ENCODE assay signal across 8 cellular contexts in genomic region chr22:36384766-36385400, GRCh38. TPM values are rescaled to one million over a fixed set of nuclear protein-coding genes. Genes with fewer than 3 reads are reported as not detected.
DNase-seq lines count a peak whose midpoint lies in the region; ATAC-seq and TF ChIP-seq lines count a peak whose summit lies in the region.

No MANE protein-coding gene starts in this region.

- DNase-seq in CD8-positive, alpha-beta T cell: peak in 4 of 7 experiments; percentile 62 to 82 (median 74)
- peak; percentile 58 for DNase-seq in activated T-cell treated with anti-CD3 and anti-CD28 coated beads, Interleukin-2, amount 50 U/mL, for 24 hours
- DNase-seq in foreskin fibroblast (peak in 1 of 2 donors; percentile 53), retinal pigment epithelial cell (ENCODE audit: low read depth) (no peak), superior temporal gyrus (ENCODE audit: extremely low spot score) (no peak), cerebellar nuclear complex (lab: John Stamatoyannopoulos, UW) (no peak)

- CTCF ChIA-PET in CD8-positive, alpha-beta T cell (lab: Charles Lee): interaction anchor here (0.7 to 3.9 kb wide), 24 partner anchors 9 to 85 kb away, joined by 3 to 29 read pairs (median 4); no protein-coding TSS in a partner anchor

- peak overlapping the region; percentile 94 for H3K4me3 ChIP-seq in CD8-positive, alpha-beta T cell (ENCODE audit: low read depth, low read length)
- H3K4me3 ChIP-seq in foreskin fibroblast (ENCODE audit: low read depth in 1 of 2, low read length in 2 of 2): peak overlapping the region; percentile 84 to 94
- peak overlapping the region; percentile 96 for H3K4me3 ChIP-seq in retinal pigment epithelial cell (ENCODE audit: low read length)

- no peaks in the 10 kb centered on the region for H3K27me3 ChIP-seq in CD8-positive, alpha-beta T cell (ENCODE audit: insufficient read depth, low read length)

- no peaks in the 10 kb centered on the region for H3K9me3 Mint-ChIP-seq in CD8-positive, alpha-beta T cell
- no peaks in the 10 kb centered on the region for H3K9me3 Mint-ChIP-seq in IgD-negative memory B cell
- H3K9me3 Mint-ChIP-seq in activated T-cell treated with anti-CD3 and anti-CD28 coated beads, Interleukin-2, amount 50 U/mL, for 24 hours: no peaks in the 10 kb centered on the region

- H3K9me3 ChIP-seq in CD8-positive, alpha-beta T cell (ENCODE audit: low read length): no peaks in the 10 kb centered on the region

- POLR2A ChIA-PET in CD8-positive, alpha-beta T cell (lab: Charles Lee): interaction anchor here (0.7 to 6.5 kb wide), 28 partner anchors 8 to 97 kb away, joined by 3 to 124 read pairs (median 5); partner anchors contain the start of gene TXN2

- no peaks in the 10 kb centered on the region for H3K36me3 ChIP-seq in CD8-positive, alpha-beta T cell (ENCODE audit: insufficient read depth, low read length)

- no peak for TF ChIP-seq CTCF in CD8-positive, alpha-beta T cell (IDR thresholded peaks at IDR 0.05)
- no peak for TF ChIP-seq CTCF in foreskin fibroblast (IDR thresholded peaks at IDR 0.05; ENCODE audit: low read depth, low read length)
- TF ChIP-seq CTCF in retinal pigment epithelial cell (conservative IDR thresholded peaks at IDR 0.05; ENCODE audit: low read depth, low read length): no peak

- intact Hi-C loops in CD8-positive, alpha-beta T cell (cut with DNase I, micrococcal nuclease): loop anchor here (1.0 to 10.0 kb wide), 10 partner anchors 8 to 850 kb away; partner anchors contain the start of genes APOL3 (in 1 of the 2) and TXN2 (in 1 of the 2)

- H3K27ac ChIP-seq in CD8-positive, alpha-beta T cell (ENCODE audit: low read depth, low read length): peak overlapping the region; percentile 79

- peaks cover 46% of the 10 kb centered on the region for H3K36me3 Mint-ChIP-seq in CD8-positive, alpha-beta T cell
- peaks cover 11% of the 10 kb centered on the region for H3K36me3 Mint-ChIP-seq in IgD-negative memory B cell
- peaks cover 68% of the 10 kb centered on the region for H3K36me3 Mint-ChIP-seq in activated T-cell treated with anti-CD3 and anti-CD28 coated beads, Interleukin-2, amount 50 U/mL, for 24 hours (ENCODE audit: low read depth)

- peaks cover 52% of the 10 kb centered on the region for H3K4me1 ChIP-seq in CD8-positive, alpha-beta T cell (ENCODE audit: insufficient read depth, low read length)

- peak overlapping the region; percentile 95 for H3K27ac Mint-ChIP-seq in CD8-positive, alpha-beta T cell
- H3K27ac Mint-ChIP-seq in IgD-negative memory B cell: peak overlapping the region; percentile 89 to 99 (median 94)
- H3K27ac Mint-ChIP-seq in activated T-cell treated with anti-CD3 and anti-CD28 coated beads, Interleukin-2, amount 50 U/mL, for 24 hours: peak overlapping the region; percentile 97

- ATAC-seq in CD8-positive, alpha-beta T cell: peak; percentile 33
- no peak for ATAC-seq in GM21367 (IDR thresholded peaks at IDR 0.05; ENCODE audit: unreplicated experiment)

- H3K4me1 Mint-ChIP-seq in CD8-positive, alpha-beta T cell (ENCODE audit: low read depth): peaks cover 60% of the 10 kb centered on the region
- H3K4me1 Mint-ChIP-seq in IgD-negative memory B cell: peaks cover 40 to 49% (median 44%) of the 10 kb centered on the region in 3 donors
- H3K4me1 Mint-ChIP-seq in activated T-cell treated with anti-CD3 and anti-CD28 coated beads, Interleukin-2, amount 50 U/mL, for 24 hours (ENCODE audit: low read depth): peaks cover 62% of the 10 kb centered on the region

- no peaks in the 10 kb centered on the region for H3K27me3 Mint-ChIP-seq in CD8-positive, alpha-beta T cell (ENCODE audit: low read depth)
- no peaks in the 10 kb centered on the region for H3K27me3 Mint-ChIP-seq in IgD-negative memory B cell
- H3K27me3 Mint-ChIP-seq in activated T-cell treated with anti-CD3 and anti-CD28 coated beads, Interleukin-2, amount 50 U/mL, for 24 hours: no peaks in the 10 kb centered on the region

- H3K4me3 Mint-ChIP-seq in CD8-positive, alpha-beta T cell: peak overlapping the region; percentile 94
- H3K4me3 Mint-ChIP-seq in IgD-negative memory B cell: peak overlapping the region; percentile 91 to 98 (median 95)
- H3K4me3 Mint-ChIP-seq in activated T-cell treated with anti-CD3 and anti-CD28 coated beads, Interleukin-2, amount 50 U/mL, for 24 hours: peak overlapping the region; percentile 89

RNA-seq across cellular contexts. Expression of gene MYH9, which starts 2.9 kb away (rescaled TPM):
- 100 to 1,000 TPM; 703 to 757 TPM for total RNA-seq in CD8-positive, alpha-beta T cell
- polyA plus RNA-seq in IgD-negative memory B cell: 231 TPM

Comparison
In these comparisons a context has a peak if more than half of its experiments do, and no peak if none do; other contexts are left out.
1. DNase-seq: peak in CD8-positive, alpha-beta T cell (4 of 7) and activated T-cell treated with anti-CD3 and anti-CD28 coated beads, Interleukin-2, amount 50 U/mL, for 24 hours (single experiment); none in retinal pigment epithelial cell (single experiment), superior temporal gyrus (single experiment) and cerebellar nuclear complex (0 of 2).
2. Peak in every context shown above with its lines, with median percentiles within 50 percentile points of each other: H3K4me3 ChIP-seq, H3K27ac Mint-ChIP-seq and H3K4me3 Mint-ChIP-seq.